1 cellular context compared by ENCODE assay signal in genomic region chr19:46648070-46648960, GRCh38.
TF ChIP-seq lines count a peak whose summit lies in the region.

No MANE protein-coding gene starts in this region.

TF ChIP-seq in HepG2, 621 proteins besides CTCF, POLR2A, EP300 and RAD21:
- TF ChIP-seq ZNF224 (CRISPR knock-in tag; IDR thresholded peaks at IDR 0.05) (no peak), FOXC1 (CRISPR knock-in tag; IDR thresholded peaks at IDR 0.05; ENCODE audit: borderline replicate concordance) (no peak), THRA (CRISPR knock-in tag; IDR thresholded peaks at IDR 0.05; ENCODE audit: borderline replicate concordance) (no peak)
